9 cellular contexts compared by ENCODE assay signal in the genomic region with DNA sequence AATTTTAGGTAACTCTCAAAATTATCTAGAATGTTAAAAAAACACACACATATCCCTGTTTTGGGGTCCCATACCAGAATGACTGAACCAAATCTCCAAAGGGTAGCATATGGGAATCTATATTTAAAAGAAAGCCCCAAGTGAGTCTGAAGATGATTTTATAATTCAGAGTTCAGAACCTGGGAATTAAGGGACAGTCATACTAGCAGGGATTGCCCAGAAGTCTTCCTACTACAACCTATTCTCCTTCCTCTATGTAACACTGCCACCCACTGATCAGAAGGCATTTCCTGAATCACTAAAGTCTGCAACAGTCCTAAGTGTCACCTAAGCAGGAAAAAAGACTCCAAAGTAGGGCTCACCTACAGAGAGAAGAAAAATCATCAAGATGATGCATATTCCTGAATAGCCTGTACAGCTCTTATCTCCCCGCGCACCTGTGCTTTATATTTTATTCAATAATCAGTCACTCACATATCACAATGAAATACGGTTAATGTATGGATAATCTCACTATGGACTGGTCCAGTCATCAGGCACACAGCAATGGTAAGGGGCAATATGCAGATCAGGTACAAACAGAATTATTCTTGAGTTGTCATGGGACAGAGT. TPM values are rescaled to one million over a fixed set of nuclear protein-coding genes. Genes with fewer than 3 reads are reported as not detected.
DNase-seq lines count a peak whose midpoint lies in the region; ATAC-seq and TF ChIP-seq lines count a peak whose summit lies in the region.
"Had no signal": no experiment of that assay in that cellular context is flagged by ENCODE, and none has a peak within 500 bp of the region (broad histone marks: within the 10 kb centered on the region; RNA-seq: fewer than 3 reads in every experiment).

No MANE protein-coding gene starts in this region.

- no peaks in the 10 kb centered on the region for H3K4me1 ChIP-seq in mesenchymal stem cell (ENCODE audit: control insufficient read depth, insufficient read depth, low read depth, low read length)

- no peak overlapping the region for H2BK5ac ChIP-seq in mesenchymal stem cell (ENCODE audit: low read depth, low read length, poor library complexity, severe bottlenecking)

- H2BK12ac ChIP-seq in mesenchymal stem cell (ENCODE audit: low read length in 2 of 2), result no peak overlapping the region

- no peak overlapping the region for H3K14ac ChIP-seq in mesenchymal stem cell (ENCODE audit: low read length in 2 of 2)

- no peaks in the 10 kb centered on the region for H3K36me3 ChIP-seq in mesenchymal stem cell (ENCODE audit: control insufficient read depth in 1 of 2, insufficient read depth in 2 of 2, low read depth in 1 of 2, low read length in 2 of 2)

- no peak overlapping the region for H2AFZ ChIP-seq in mesenchymal stem cell (ENCODE audit: low read depth, low read length)

- WGBS in mesenchymal stem cell, result 100% methylated on average over 3 of the region's 3 CpGs

- no peak overlapping the region for H2BK120ac ChIP-seq in mesenchymal stem cell (ENCODE audit: low read depth, low read length)

- H3K4ac ChIP-seq in mesenchymal stem cell (ENCODE audit: low read depth in 1 of 2, low read length in 2 of 2), result no peak overlapping the region

- no peak overlapping the region for H2BK15ac ChIP-seq in mesenchymal stem cell (ENCODE audit: low read depth, poor library complexity, severe bottlenecking)

- H3K9ac ChIP-seq in mesenchymal stem cell (ENCODE audit: low read length), result peak overlapping the region; percentile 74

- no peak for DNase-seq in AG09309 (ENCODE audit: low read depth)
- peak; percentile 41 for DNase-seq in NOMO-1 treated with DMSO at 0.1 percent for 48 hours (lab: John Stamatoyannopoulos, UW; ENCODE audit: unreplicated experiment)
- DNase-seq in central memory CD4-positive, alpha-beta T cell, result peak; percentile 30
- peak; percentile 86 for DNase-seq in mesenchymal stem cell
- DNase-seq in C1 segment of cervical spinal cord (lab: John Stamatoyannopoulos, UW), result no peak

- ATAC-seq in HG02588 (IDR thresholded peaks at IDR 0.05; ENCODE audit: unreplicated experiment), result peak; percentile 38
- no peak for ATAC-seq in GM21717 (IDR thresholded peaks at IDR 0.05; ENCODE audit: unreplicated experiment)

- TF ChIP-seq CTCF in AG09309 (IDR thresholded peaks at IDR 0.05; ENCODE audit: control insufficient read depth, insufficient read depth, low read depth, low read length, missing control alignments) (peak; percentile 75), GM12873 (IDR thresholded peaks at IDR 0.05; ENCODE audit: insufficient read depth, low read depth, low read length, missing control alignments) (peak; percentile 47)

- H4K91ac ChIP-seq in mesenchymal stem cell (ENCODE audit: low read length), result no peak overlapping the region

- H3K27ac ChIP-seq in mesenchymal stem cell (ENCODE audit: low read length, poor library complexity, severe bottlenecking), result no peak overlapping the region
- H3K27ac ChIP-seq: SK-N-MC had no signal

- H3K9me3 ChIP-seq in mesenchymal stem cell (ENCODE audit: control insufficient read depth, low read length), result no peaks in the 10 kb centered on the region

- no peak overlapping the region for H3K23ac ChIP-seq in mesenchymal stem cell (ENCODE audit: low read length in 2 of 2)

- H3K4me3 ChIP-seq in AG09309 (ENCODE audit: control insufficient read depth, low read depth, low read length) (no peak overlapping the region), mesenchymal stem cell (ENCODE audit: insufficient read depth in 1 of 2, low read depth in 1 of 2, low read length in 2 of 2) (no peak overlapping the region)
- H3K4me3 ChIP-seq: SK-N-MC had no signal

- H2AK5ac ChIP-seq in mesenchymal stem cell (ENCODE audit: low read length, severe bottlenecking), result no peak overlapping the region

- no peak overlapping the region for H3K18ac ChIP-seq in mesenchymal stem cell (ENCODE audit: low read depth in 1 of 2, low read length in 2 of 2)

- no peak overlapping the region for H4K8ac ChIP-seq in mesenchymal stem cell (ENCODE audit: low read length)

- H3K79me1 ChIP-seq in mesenchymal stem cell (replicated peaks; ENCODE audit: low read length, poor library complexity, severe bottlenecking), result no peaks in the 10 kb centered on the region

- H3K4me2 ChIP-seq in mesenchymal stem cell (ENCODE audit: low read length, poor library complexity, severe bottlenecking), result no peak overlapping the region

- H3K27me3 ChIP-seq in mesenchymal stem cell (ENCODE audit: control insufficient read depth in 1 of 2, insufficient read depth in 1 of 2, low read length in 2 of 2), result no peaks in the 10 kb centered on the region

RNA-seq across cellular contexts. Expression of a gene that starts 4.9 kb away (rescaled TPM):
- polyA plus RNA-seq in mesenchymal stem cell (2013, experiment 1 of 2), result 64.0 TPM
- 68.9 TPM for polyA plus RNA-seq in mesenchymal stem cell (2013, experiment 2 of 2)

RNA-seq across cellular contexts. Expression of a gene that starts 55.5 kb away (rescaled TPM):
- polyA plus RNA-seq in mesenchymal stem cell (2013, experiment 1 of 2), result not detected
- not detected for polyA plus RNA-seq in mesenchymal stem cell (2013, experiment 2 of 2)

Comparison
In these comparisons a context has a peak if more than half of its experiments do, and no peak if none do; other contexts are left out.
1. DNase-seq: peak in NOMO-1 treated with DMSO at 0.1 percent for 48 hours (single experiment), central memory CD4-positive, alpha-beta T cell (single experiment) and mesenchymal stem cell (single experiment); none in AG09309 (single experiment) and C1 segment of cervical spinal cord (0 of 14).